9 cellular contexts compared by ENCODE assay signal in the genomic region with DNA sequence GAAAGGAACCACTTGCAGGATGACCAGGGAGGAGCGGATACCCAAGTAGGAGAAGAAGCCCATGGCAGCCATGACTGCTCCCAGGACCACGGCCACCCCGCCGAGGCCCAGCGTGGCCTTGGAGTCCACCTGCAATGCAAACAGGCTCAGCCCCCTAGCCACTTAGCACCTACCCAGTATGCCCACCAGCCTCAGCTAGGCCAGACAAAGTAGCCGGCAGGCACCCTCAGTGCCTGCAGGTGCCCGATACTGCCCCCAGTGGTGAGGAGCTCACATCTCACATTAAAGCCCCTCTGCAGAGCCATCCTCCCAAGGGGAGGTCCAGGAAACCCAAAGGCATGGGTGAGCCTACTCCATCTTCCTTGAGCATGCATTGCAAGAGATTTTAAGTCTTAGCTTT. TPM values are rescaled to one million over a fixed set of nuclear protein-coding genes. Genes with fewer than 3 reads are reported as not detected.
A peak's percentile ranks its signal among the peaks of the same experiment; 100 is the strongest.
DNase-seq lines count a peak whose midpoint lies in the region; ATAC-seq and TF ChIP-seq lines count a peak whose summit lies in the region.
"Had no signal": no experiment of that assay in that cellular context is flagged by ENCODE, and none has a peak within 500 bp of the region (broad histone marks: within the 10 kb centered on the region; RNA-seq: fewer than 3 reads in every experiment).

No MANE protein-coding gene starts in this region.

- peak; percentile 67 for TF ChIP-seq CTCF in fibroblast of pulmonary artery (IDR thresholded peaks at IDR 0.05; ENCODE audit: low read length, missing control alignments)
- peak in 1 of 4 experiments; percentile 20 for TF ChIP-seq CTCF in uterus (IDR thresholded peaks at IDR 0.05)

- CTCF ChIA-PET in activated CD8-positive, alpha-beta T cell treated with anti-CD3 and anti-CD28 coated beads, Interleukin-2, amount 10 ng/mL, durations not matched to agents 7 days and 5 days (lab: Charles Lee), result interaction anchor here (0.5 to 2.5 kb wide), 29 partner anchors 9 to 602 kb away, joined by 3 to 9 read pairs (median 3); no protein-coding TSS in a partner anchor

- intact Hi-C loops in uterus (cut with DNase I; ENCODE audit: low total_unique reads), result no loop called here

- POLR2A ChIA-PET in activated CD8-positive, alpha-beta T cell treated with anti-CD3 and anti-CD28 coated beads, Interleukin-2, amount 10 ng/mL, durations not matched to agents 7 days and 5 days (lab: Charles Lee), result no interaction called here

- DNase-seq in D341Med (ENCODE audit: low spot score) (peak; percentile 86), HCEC 1CT (peak; percentile 26), NCI-H82 (lab: John Stamatoyannopoulos, UW) (peak; percentile 79), fibroblast of pulmonary artery (ENCODE audit: low read depth) (peak; percentile 34), uterus (no peak)
- peak; percentile 64 for DNase-seq in activated CD8-positive, alpha-beta T cell treated with anti-CD3 and anti-CD28 coated beads, Interleukin-2, amount 10 ng/mL, durations not matched to agents 7 days and 5 days
- DNase-seq in stimulated activated CD4-positive, alpha-beta T cell treated with anti-CD3 and anti-CD28 coated beads, Interleukin-12 subunit alpha, Interleukin-12 subunit beta, amount 100 ng/mL, for 4 hours, result peak; percentile 28

- H3K27me3 ChIP-seq in uterus, result no peaks in the 10 kb centered on the region
- H3K27me3 ChIP-seq: SJSA1 had no signal

- no peaks in the 10 kb centered on the region for H3K36me3 Mint-ChIP-seq in activated CD8-positive, alpha-beta T cell treated with anti-CD3 and anti-CD28 coated beads, Interleukin-2, amount 10 ng/mL, durations not matched to agents 7 days and 5 days (ENCODE audit: low read depth)

- no peak overlapping the region for H3K4me3 Mint-ChIP-seq in activated CD8-positive, alpha-beta T cell treated with anti-CD3 and anti-CD28 coated beads, Interleukin-2, amount 10 ng/mL, durations not matched to agents 7 days and 5 days

- peak; percentile 65 for ATAC-seq in activated CD8-positive, alpha-beta T cell treated with anti-CD3 and anti-CD28 coated beads, Interleukin-2, amount 10 ng/mL, durations not matched to agents 7 days and 5 days
- no peak for ATAC-seq in HG03025 (IDR thresholded peaks at IDR 0.05; ENCODE audit: low FRiP score, unreplicated experiment)

- no peaks in the 10 kb centered on the region for H3K4me1 Mint-ChIP-seq in activated CD8-positive, alpha-beta T cell treated with anti-CD3 and anti-CD28 coated beads, Interleukin-2, amount 10 ng/mL, durations not matched to agents 7 days and 5 days (ENCODE audit: low read depth)

- no peaks in the 10 kb centered on the region for H3K27me3 Mint-ChIP-seq in activated CD8-positive, alpha-beta T cell treated with anti-CD3 and anti-CD28 coated beads, Interleukin-2, amount 10 ng/mL, durations not matched to agents 7 days and 5 days (ENCODE audit: low read depth)

- no peak overlapping the region for H3K27ac Mint-ChIP-seq in activated CD8-positive, alpha-beta T cell treated with anti-CD3 and anti-CD28 coated beads, Interleukin-2, amount 10 ng/mL, durations not matched to agents 7 days and 5 days

- no peaks in the 10 kb centered on the region for H3K9me3 Mint-ChIP-seq in activated CD8-positive, alpha-beta T cell treated with anti-CD3 and anti-CD28 coated beads, Interleukin-2, amount 10 ng/mL, durations not matched to agents 7 days and 5 days (ENCODE audit: insufficient read depth)

- H3K36me3 ChIP-seq in uterus, result no peaks in the 10 kb centered on the region
- H3K36me3 ChIP-seq: SJSA1 had no signal

- no peaks in the 10 kb centered on the region for H3K4me1 ChIP-seq in uterus
- H3K4me1 ChIP-seq: SJSA1 had no signal

- no peaks in the 10 kb centered on the region for H3K9me3 ChIP-seq in uterus
- H3K9me3 ChIP-seq: SJSA1 had no signal

- H3K27ac ChIP-seq in uterus, result no peak overlapping the region
- H3K27ac ChIP-seq: SJSA1 had no signal

- H3K4me3 ChIP-seq in fibroblast of pulmonary artery (replicated peaks; ENCODE audit: low read depth, low read length) (no peak overlapping the region), uterus (no peak overlapping the region)
- H3K4me3 ChIP-seq: SJSA1 had no signal

- TF ChIP-seq POLR2A in uterus (IDR thresholded peaks at IDR 0.05), result no peak

RNA-seq across cellular contexts. Expression of a gene that starts 6.6 kb away (rescaled TPM):
- not detected for total RNA-seq in activated CD8-positive, alpha-beta T cell treated with anti-CD3 and anti-CD28 coated beads, Interleukin-2, amount 10 ng/mL, durations not matched to agents 7 days and 5 days
- total RNA-seq in uterus, result under 1 TPM in 1 of 4 donors, not detected in 3; 0.49 TPM
- total RNA-seq: SJSA1 had no signal

RNA-seq across cellular contexts. Expression of a gene that starts 39.2 kb away (rescaled TPM):
- total RNA-seq in activated CD8-positive, alpha-beta T cell treated with anti-CD3 and anti-CD28 coated beads, Interleukin-2, amount 10 ng/mL, durations not matched to agents 7 days and 5 days, result 10 to 100 TPM; 83.6 to 86.5 TPM
- 10 to 100 TPM; 35.9 to 75.8 (median 45.2) TPM for total RNA-seq in uterus

RNA-seq across cellular contexts. Expression of a gene that starts 44.0 kb away (rescaled TPM):
- 10 to 100 TPM; 80.7 to 84.0 TPM for total RNA-seq in activated CD8-positive, alpha-beta T cell treated with anti-CD3 and anti-CD28 coated beads, Interleukin-2, amount 10 ng/mL, durations not matched to agents 7 days and 5 days
- 100 to 1,000 TPM in 1 of 4 donors, 10 to 100 TPM in 3; 28.5 to 115 (median 52.6) TPM for total RNA-seq in uterus

RNA-seq across cellular contexts. Expression of a gene that starts 47.5 kb away (rescaled TPM):
- total RNA-seq in activated CD8-positive, alpha-beta T cell treated with anti-CD3 and anti-CD28 coated beads, Interleukin-2, amount 10 ng/mL, durations not matched to agents 7 days and 5 days, result 10 to 100 TPM; 63.8 to 65.9 TPM
- total RNA-seq in uterus, result 100 to 1,000 TPM in 1 of 4 donors, 10 to 100 TPM in 3; 37.9 to 403 (median 85.8) TPM

Comparison
In these comparisons a context has a peak if more than half of its experiments do, and no peak if none do; other contexts are left out.
1. DNase-seq: peak in D341Med (single experiment), HCEC 1CT (single experiment), NCI-H82 (single experiment), activated CD8-positive, alpha-beta T cell treated with anti-CD3 and anti-CD28 coated beads, Interleukin-2, amount 10 ng/mL, durations not matched to agents 7 days and 5 days (single experiment), fibroblast of pulmonary artery (single experiment) and stimulated activated CD4-positive, alpha-beta T cell treated with anti-CD3 and anti-CD28 coated beads, Interleukin-12 subunit alpha, Interleukin-12 subunit beta, amount 100 ng/mL, for 4 hours (single experiment); none in uterus (0 of 2).